ENCODE assay signal across 15 cellular contexts in genomic region chr2:241249654-241250053, GRCh38.
A peak's percentile ranks its signal among the peaks of the same experiment; 100 is the strongest.
DNase-seq lines count a peak whose midpoint lies in the region; ATAC-seq and TF ChIP-seq lines count a peak whose summit lies in the region.
"Had no signal": no experiment of that assay in that cellular context is flagged by ENCODE, and none has a peak within 500 bp of the region (broad histone marks: within the 10 kb centered on the region; RNA-seq: fewer than 3 reads in every experiment).

No MANE protein-coding gene starts in this region.

- no peak overlapping the region for H3K4me3 Mint-ChIP-seq in nephron progenitor cell
- H3K4me3 Mint-ChIP-seq: CD4-positive, alpha-beta T cell had no signal

- peak overlapping the region; percentile 83 for H3K27ac Mint-ChIP-seq in nephron progenitor cell
- H3K27ac Mint-ChIP-seq: CD4-positive, alpha-beta T cell had no signal

- H3K9me3 Mint-ChIP-seq in nephron progenitor cell: no peaks in the 10 kb centered on the region
- H3K9me3 Mint-ChIP-seq: CD4-positive, alpha-beta T cell had no signal

- H3K9me2 ChIP-seq in GM23248 (ENCODE audit: insufficient read depth): no peaks in the 10 kb centered on the region

- H3K36me3 Mint-ChIP-seq in nephron progenitor cell (ENCODE audit: low read depth): peaks cover 88% of the 10 kb centered on the region

- H3K36me3 ChIP-seq in GM23248 (ENCODE audit: low read depth) (peaks cover 90% of the 10 kb centered on the region), Panc1 (ENCODE audit: control insufficient read depth, insufficient read depth, low read length) (peaks cover 36% of the 10 kb centered on the region), skeletal muscle tissue (ENCODE audit: control insufficient read depth in 3 of 3, insufficient read depth in 3 of 3, low read length in 3 of 3) (peaks cover 82 to 92% (median 87%) of the 10 kb centered on the region in 3 donors), mucosa of descending colon (ENCODE audit: low read depth) (peaks cover 26% of the 10 kb centered on the region)

- H3K27me3 ChIP-seq in GM23248 (replicated peaks; ENCODE audit: insufficient read depth): no peaks in the 10 kb centered on the region
- no peaks in the 10 kb centered on the region for H3K27me3 ChIP-seq in Panc1 (ENCODE audit: control insufficient read depth, insufficient read depth, low read length)
- H3K27me3 ChIP-seq in skeletal muscle tissue (ENCODE audit: control insufficient read depth in 3 of 3, insufficient read depth in 3 of 3, low read length in 3 of 3): no peaks in the 10 kb centered on the region

- no peaks in the 10 kb centered on the region for H3K4me1 Mint-ChIP-seq in nephron progenitor cell

- POLR2A ChIA-PET in Panc1 (lab: Charles Lee): no interaction called here

- in situ Hi-C loops in GM23248 (cut with MboI): no loop called here
- in situ Hi-C loops in Panc1 (cut with HindIII; ENCODE audit: low pct_unique_long_range_greater_than_20kb, low sequenced_read_pairs): no loop called here

- no peak overlapping the region for H3K4me3 ChIP-seq in GM23248
- no peak overlapping the region for H3K4me3 ChIP-seq in Panc1 (ENCODE audit: low read depth in 2 of 2, low read length in 2 of 2)
- H3K4me3 ChIP-seq in skeletal muscle tissue (ENCODE audit: low read length in 3 of 3): no peak overlapping the region
- no peak overlapping the region for H3K4me3 ChIP-seq in mucosa of descending colon
- H3K4me3 ChIP-seq: HAP-1 had no signal

- H3K27ac ChIP-seq in GM23248 (0 out of 2 replicates have a peak overlapping the region, but pooled peaks have one; percentile 13), Panc1 (ENCODE audit: low read length) (no peak overlapping the region), skeletal muscle tissue (ENCODE audit: low read depth, low read length) (peak overlapping the region; percentile 7)
- H3K27ac ChIP-seq: C4-2B had no signal

- no peaks in the 10 kb centered on the region for H3K9me3 ChIP-seq in GM23248 (ENCODE audit: low read depth)
- H3K9me3 ChIP-seq in Panc1 (ENCODE audit: control insufficient read depth, insufficient read depth, low read depth, low read length): no peaks in the 10 kb centered on the region
- H3K9me3 ChIP-seq in skeletal muscle tissue (ENCODE audit: control insufficient read depth in 3 of 3, low read length in 3 of 3): no peaks in the 10 kb centered on the region
- H3K9me3 ChIP-seq in mucosa of descending colon: no peaks in the 10 kb centered on the region
- H3K9me3 ChIP-seq: Caco-2, HAP-1 had no signal

- H3K4me1 ChIP-seq in GM23248 (ENCODE audit: insufficient read depth): no peaks in the 10 kb centered on the region
- H3K4me1 ChIP-seq in Panc1 (ENCODE audit: control insufficient read depth, insufficient read depth, low read length): no peaks in the 10 kb centered on the region
- H3K4me1 ChIP-seq in skeletal muscle tissue (ENCODE audit: control insufficient read depth in 3 of 3, insufficient read depth in 3 of 3, low read length in 3 of 3): peaks cover 14 to 15% (median 14%) of the 10 kb centered on the region in 3 donors
- H3K4me1 ChIP-seq in mucosa of descending colon (ENCODE audit: low read depth): no peaks in the 10 kb centered on the region
- H3K4me1 ChIP-seq: Caco-2, HAP-1 had no signal

- no peak for TF ChIP-seq CTCF in Panc1 (IDR thresholded peaks at IDR 0.05)
- TF ChIP-seq CTCF in nephron progenitor cell (IDR thresholded peaks at IDR 0.05): no peak
- TF ChIP-seq CTCF in mucosa of descending colon (IDR thresholded peaks at IDR 0.05): no peak

- H3K4me2 ChIP-seq in GM23248 (ENCODE audit: unreplicated experiment): no peak overlapping the region

- intact Hi-C loops in Panc1 (cut with micrococcal nuclease; ENCODE audit: unreplicated experiment): no loop called here
- intact Hi-C loops in mucosa of descending colon (cut with DNase I, micrococcal nuclease): no loop called here

- H3F3A ChIP-seq in GM23248 (ENCODE audit: insufficient read depth): peaks cover 52% of the 10 kb centered on the region

- ATAC-seq in Panc1 (0 out of 2 replicates have a peak, but pooled peaks have one; percentile 13), mucosa of descending colon (no peak)

- H4K20me1 ChIP-seq in GM23248 (ENCODE audit: insufficient read depth): 0 out of 2 replicates have a peak, but pooled peaks cover 9% of the 10 kb centered on the region

- no peak overlapping the region for H3K9ac ChIP-seq in GM23248
- no peak overlapping the region for H3K9ac ChIP-seq in skeletal muscle tissue (ENCODE audit: low read depth in 1 of 3, low read length in 3 of 3)

- no peak overlapping the region for H2AFZ ChIP-seq in GM23248

- 91 to 92% methylated on average over 14 of the region's 14 CpGs for WGBS in GM23248 (ENCODE audit: low coverage in 1 of 2, low lambda C conversion rate in 2 of 2, missing lambda C conversion rate in 2 of 2), 2 experiments

- no peaks in the 10 kb centered on the region for H3K27me3 Mint-ChIP-seq in nephron progenitor cell (ENCODE audit: low read depth, poor library complexity)
- H3K27me3 Mint-ChIP-seq: CD4-positive, alpha-beta T cell had no signal

- CTCF ChIA-PET in Panc1 (lab: Charles Lee): no interaction called here

- peaks cover 98% of the 10 kb centered on the region for H3K79me2 ChIP-seq in GM23248 (ENCODE audit: insufficient read depth)

- BruUV-seq in Panc1 (replicated peaks; lab: Mats Ljungman, UMichigan): no TSS peak

- no peak for DNase-seq in GM23248
- no peak for DNase-seq in Panc1 (ENCODE audit: low read depth, low spot score)
- DNase-seq in nephron progenitor cell: no peak
- DNase-seq in activated gamma-delta T cell treated with Interleukin-2 at 50 U/mL for 16 hours: no peak
- DNase-seq in mucosa of descending colon: no peak
- DNase-seq in NCI-H187 (lab: John Stamatoyannopoulos, UW): no peak
- DNase-seq: ACHN; Caco-2; CD4-positive, alpha-beta T cell; DMS153; DMS79; GF-D8 had no signal
